ENCODE assay signal across 15 cellular contexts in genomic region chr17:51085150-51085805, GRCh38. TPM values are rescaled to one million over a fixed set of nuclear protein-coding genes. Genes with fewer than 3 reads are reported as not detected.
DNase-seq lines count a peak whose midpoint lies in the region; ATAC-seq and TF ChIP-seq lines count a peak whose summit lies in the region.
"Had no signal": no experiment of that assay in that cellular context is flagged by ENCODE, and none has a peak within 500 bp of the region (broad histone marks: within the 10 kb centered on the region; RNA-seq: fewer than 3 reads in every experiment).

No MANE protein-coding gene starts in this region.

- H3K27me3 Mint-ChIP-seq in MCF 10A (ENCODE audit: insufficient read depth, unreplicated experiment) (no peaks in the 10 kb centered on the region), type B pancreatic cell (no peaks in the 10 kb centered on the region)
- H3K27me3 Mint-ChIP-seq in T-helper 2 cell treated with Interferon-gamma antibody and Interleukin-4, amounts not matched to agents 5 μg/mL and 100 μg/mL, for 36 hours (ENCODE audit: low read depth): no peaks in the 10 kb centered on the region
- H3K27me3 Mint-ChIP-seq: stimulated activated naive CD8-positive, alpha-beta T cell treated with anti-CD3 and anti-CD28 coated beads, Interleukin-15, amount 100 ng/mL, for 72 hours had no signal

- H3K27ac ChIP-seq in breast epithelium: no peak overlapping the region
- H3K27ac ChIP-seq in right lobe of liver: no peak overlapping the region
- no peak overlapping the region for H3K27ac ChIP-seq in upper lobe of right lung
- H3K27ac ChIP-seq: dorsolateral prefrontal cortex, ovary had no signal

- no peaks in the 10 kb centered on the region for H3K36me3 ChIP-seq in breast epithelium
- no peaks in the 10 kb centered on the region for H3K36me3 ChIP-seq in right lobe of liver
- H3K36me3 ChIP-seq in upper lobe of right lung: no peaks in the 10 kb centered on the region
- H3K36me3 ChIP-seq: gastrocnemius medialis, ovary had no signal

- 50% methylated on average over 6 of the region's 6 CpGs for WGBS in right lobe of liver (ENCODE audit: insufficient coverage, low coverage, low lambda C conversion rate, missing lambda C conversion rate)

- TF ChIP-seq CTCF in MCF 10A (IDR thresholded peaks at IDR 0.05; ENCODE audit: unreplicated experiment): no peak
- TF ChIP-seq CTCF in breast epithelium (IDR thresholded peaks at IDR 0.05): no peak
- TF ChIP-seq CTCF in type B pancreatic cell (conservative IDR thresholded peaks at IDR 0.05): no peak
- TF ChIP-seq CTCF in right lobe of liver (IDR thresholded peaks at IDR 0.05): no peak
- no peak for TF ChIP-seq CTCF in upper lobe of right lung (IDR thresholded peaks at IDR 0.05)

- H3K4me3 ChIP-seq in breast epithelium (no peak overlapping the region), right lobe of liver (no peak overlapping the region), upper lobe of right lung (no peak overlapping the region)
- H3K4me3 ChIP-seq: dorsolateral prefrontal cortex, gastrocnemius medialis, ovary had no signal

- BruUV-seq in MCF 10A (replicated peaks; lab: Mats Ljungman, UMichigan): no TSS peak

- H3K9me3 ChIP-seq in breast epithelium: no peaks in the 10 kb centered on the region
- no peaks in the 10 kb centered on the region for H3K9me3 ChIP-seq in right lobe of liver
- no peaks in the 10 kb centered on the region for H3K9me3 ChIP-seq in upper lobe of right lung
- H3K9me3 ChIP-seq: gastrocnemius medialis, ovary had no signal

- intact Hi-C loops in MCF 10A (cut with micrococcal nuclease): no loop called here
- intact Hi-C loops in breast epithelium (cut with DNase I; ENCODE audit: low total_unique reads): no loop called here
- intact Hi-C loops in right lobe of liver (cut with DNase I): no loop called here
- intact Hi-C loops in upper lobe of right lung (cut with DNase I): no loop called here

- POLR2A ChIA-PET in MCF 10A (lab: Yijun Ruan, JAX): interaction anchor here (0.6 to 3.2 kb wide), 6 partner anchors 8 to 71 kb away, joined by 3 to 16 read pairs (median 4); no protein-coding TSS in a partner anchor

- H3K4me1 ChIP-seq in breast epithelium (no peaks in the 10 kb centered on the region), right lobe of liver (peaks cover 0 to 16% (median 7%) of the 10 kb centered on the region in 4 donors), upper lobe of right lung (peaks cover 29% of the 10 kb centered on the region)

- no peaks in the 10 kb centered on the region for H3K27me3 ChIP-seq in breast epithelium
- no peaks in the 10 kb centered on the region for H3K27me3 ChIP-seq in right lobe of liver
- H3K27me3 ChIP-seq in upper lobe of right lung: no peaks in the 10 kb centered on the region
- H3K27me3 ChIP-seq: dorsolateral prefrontal cortex, gastrocnemius medialis, ovary had no signal

- H3K4me1 Mint-ChIP-seq in MCF 10A (ENCODE audit: insufficient read depth, unreplicated experiment) (no peaks in the 10 kb centered on the region), type B pancreatic cell (ENCODE audit: unreplicated experiment) (peaks cover 8% of the 10 kb centered on the region)
- peaks cover 10% of the 10 kb centered on the region for H3K4me1 Mint-ChIP-seq in T-helper 2 cell treated with Interferon-gamma antibody and Interleukin-4, amounts not matched to agents 5 μg/mL and 100 μg/mL, for 36 hours (ENCODE audit: low read depth)

- no peak overlapping the region for H3K4me3 Mint-ChIP-seq in MCF 10A (ENCODE audit: unreplicated experiment)
- no peak overlapping the region for H3K4me3 Mint-ChIP-seq in T-helper 2 cell treated with Interferon-gamma antibody and Interleukin-4, amounts not matched to agents 5 μg/mL and 100 μg/mL, for 36 hours
- no peak overlapping the region for H3K4me3 Mint-ChIP-seq in type B pancreatic cell
- H3K4me3 Mint-ChIP-seq: stimulated activated naive CD8-positive, alpha-beta T cell treated with anti-CD3 and anti-CD28 coated beads, Interleukin-15, amount 100 ng/mL, for 72 hours; T-helper 1 cell treated with Interleukin-12 subunit alpha and Interleukin-12 subunit beta and Interleukin-4 antibody, amounts not matched to agents 30 μg/mL and 1 μg/mL, for 36 hours had no signal

- H3K36me3 Mint-ChIP-seq in MCF 10A (ENCODE audit: insufficient read depth, unreplicated experiment) (no peaks in the 10 kb centered on the region), type B pancreatic cell (peaks cover 7% of the 10 kb centered on the region)
- peaks cover 2% of the 10 kb centered on the region for H3K36me3 Mint-ChIP-seq in T-helper 2 cell treated with Interferon-gamma antibody and Interleukin-4, amounts not matched to agents 5 μg/mL and 100 μg/mL, for 36 hours (ENCODE audit: low read depth)

- TF ChIP-seq POLR2A in breast epithelium (IDR thresholded peaks at IDR 0.05) (no peak), right lobe of liver (IDR thresholded peaks at IDR 0.05) (no peak)

- ATAC-seq in right lobe of liver: no peak
- ATAC-seq in HG02884 (IDR thresholded peaks at IDR 0.05; ENCODE audit: unreplicated experiment): no peak
- ATAC-seq in upper lobe of right lung: no peak
- ATAC-seq: gastrocnemius medialis; HepG2; stimulated activated naive CD8-positive, alpha-beta T cell treated with anti-CD3 and anti-CD28 coated beads, Interleukin-15, amount 100 ng/mL, for 72 hours had no signal

- CTCF ChIA-PET in MCF 10A (lab: Yijun Ruan, JAX): interaction anchor here (0.6 kb wide), 1 partner anchor 584 kb away, joined by 3 read pairs; no protein-coding TSS in a partner anchor

- H3K27ac Mint-ChIP-seq in MCF 10A (ENCODE audit: low read depth, unreplicated experiment) (peak overlapping the region; percentile 46), type B pancreatic cell (peak overlapping the region; percentile 53)
- peak overlapping the region; percentile 26 for H3K27ac Mint-ChIP-seq in T-helper 2 cell treated with Interferon-gamma antibody and Interleukin-4, amounts not matched to agents 5 μg/mL and 100 μg/mL, for 36 hours
- H3K27ac Mint-ChIP-seq: T-helper 1 cell treated with Interleukin-12 subunit alpha and Interleukin-12 subunit beta and Interleukin-4 antibody, amounts not matched to agents 30 μg/mL and 1 μg/mL, for 36 hours had no signal

- H3K9me3 Mint-ChIP-seq in MCF 10A (ENCODE audit: unreplicated experiment): no peaks in the 10 kb centered on the region
- no peaks in the 10 kb centered on the region for H3K9me3 Mint-ChIP-seq in T-helper 2 cell treated with Interferon-gamma antibody and Interleukin-4, amounts not matched to agents 5 μg/mL and 100 μg/mL, for 36 hours
- no peaks in the 10 kb centered on the region for H3K9me3 Mint-ChIP-seq in type B pancreatic cell
- H3K9me3 Mint-ChIP-seq: stimulated activated naive CD8-positive, alpha-beta T cell treated with anti-CD3 and anti-CD28 coated beads, Interleukin-15, amount 100 ng/mL, for 72 hours; T-helper 1 cell treated with Interleukin-12 subunit alpha and Interleukin-12 subunit beta and Interleukin-4 antibody, amounts not matched to agents 30 μg/mL and 1 μg/mL, for 36 hours had no signal

- DNase-seq in MCF 10A (ENCODE audit: unreplicated experiment) (peak; percentile 14), breast epithelium (ENCODE audit: low spot score in 2 of 2) (no peak), fibroblast of peridontal ligament (ENCODE audit: extremely low read depth) (peak; percentile 45), type B pancreatic cell (ENCODE audit: extremely low spot score, unreplicated experiment) (no peak), right lobe of liver (no peak), upper lobe of right lung (no peak)
- DNase-seq in T-helper 2 cell treated with Interferon-gamma antibody and Interleukin-4, amounts not matched to agents 5 μg/mL and 100 μg/mL, for 36 hours (ENCODE audit: low spot score): no peak
- DNase-seq: amygdala; dorsolateral prefrontal cortex; gastrocnemius medialis; ovary; stimulated activated naive CD8-positive, alpha-beta T cell treated with anti-CD3 and anti-CD28 coated beads, Interleukin-15, amount 100 ng/mL, for 72 hours had no signal

RNA-seq across cellular contexts. Expression of gene SPAG9, which starts 35.4 kb away (rescaled TPM):
- total RNA-seq in MCF 10A (2022) (78.5 and 93.9 TPM in 2 replicates), breast epithelium (100 to 1,000 TPM; 112 to 178 (median 128) TPM), type B pancreatic cell (ENCODE audit: low replicate concordance) (73.2 and 82.9 TPM in 2 replicates), right lobe of liver (10 to 100 TPM; 35.2 to 49.7 (median 43.3) TPM), upper lobe of right lung (116 TPM)

Comparison
In these comparisons a context has a peak if more than half of its experiments do, and no peak if none do; other contexts are left out.
1. DNase-seq: peak in MCF 10A (single experiment) and fibroblast of peridontal ligament (single experiment); none in breast epithelium (0 of 2), T-helper 2 cell treated with Interferon-gamma antibody and Interleukin-4, amounts not matched to agents 5 μg/mL and 100 μg/mL, for 36 hours (single experiment), type B pancreatic cell (single experiment), right lobe of liver (0 of 3) and upper lobe of right lung (single experiment).
2. Peak in every context shown above with its lines, with median percentiles within 50 percentile points of each other: H3K27ac Mint-ChIP-seq.